20 cellular contexts compared by ENCODE assay signal in the genomic region with DNA sequence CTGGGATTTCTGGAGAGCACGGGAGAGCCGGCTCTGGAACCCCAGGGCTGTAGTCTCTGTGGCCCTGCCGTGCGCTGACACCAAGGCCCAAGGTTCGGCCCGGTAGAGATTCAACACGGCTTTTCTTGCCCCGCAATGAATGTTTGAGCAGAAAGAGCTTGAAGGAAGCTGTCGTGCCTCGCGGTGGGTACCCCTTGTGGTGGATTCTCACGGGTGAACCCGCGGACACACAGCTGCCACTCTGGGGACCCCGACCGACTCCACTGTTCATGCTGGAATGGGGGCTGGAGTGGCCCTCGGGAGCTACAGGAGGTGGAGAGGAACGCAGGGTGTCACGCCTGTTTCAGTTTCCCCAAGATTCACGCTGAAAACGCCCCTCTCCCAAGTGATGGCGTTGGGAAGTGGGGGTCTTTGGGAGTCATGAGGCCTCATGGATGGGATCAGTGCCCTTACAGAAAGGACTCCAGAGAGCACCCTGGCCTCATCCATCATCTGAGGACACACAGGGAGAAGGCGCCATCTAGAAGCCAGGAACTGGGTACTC. TPM values are rescaled to one million over a fixed set of nuclear protein-coding genes. Genes with fewer than 3 reads are reported as not detected.
DNase-seq lines count a peak whose midpoint lies in the region; ATAC-seq and TF ChIP-seq lines count a peak whose summit lies in the region.
"Had no signal": no experiment of that assay in that cellular context is flagged by ENCODE, and none has a peak within 500 bp of the region (broad histone marks: within the 10 kb centered on the region; RNA-seq: fewer than 3 reads in every experiment).

No MANE protein-coding gene starts in this region.

- DNase-seq in SK-N-SH (peak; percentile 27), glutamatergic neuron (peak; percentile 8), sciatic nerve (ENCODE audit: low spot score) (no peak), MCF 10A (ENCODE audit: unreplicated experiment) (no peak), NOMO-1 treated with DMSO at 0.1 percent for 48 hours (lab: John Stamatoyannopoulos, UW; ENCODE audit: unreplicated experiment) (no peak)
- DNase-seq: 8988T; activated CD4-positive, alpha-beta T cell treated with anti-CD3 and anti-CD28 coated beads for 48 hours; GDM1; hippocampal formation; natural killer cell; NCI-H1105 treated with DMSO at 0.1 percent for 48 hours; NCI-H345; OCI-M1; retina; stimulated activated CD4-positive, alpha-beta T cell treated with anti-CD3 and anti-CD28 coated beads, Interleukin-4, amount 100 ng/mL, for 1 hour had no signal

- no peak overlapping the region for H3K4me2 ChIP-seq in SK-N-SH

- no peak overlapping the region for H3K4me3 ChIP-seq in SK-N-SH (ENCODE audit: low read depth in 2 of 2, low read length in 1 of 2)
- H3K4me3 ChIP-seq: dorsolateral prefrontal cortex had no signal

- peaks cover 56% of the 10 kb centered on the region for H3F3A ChIP-seq in SK-N-SH (replicated peaks; ENCODE audit: insufficient read depth)

- H3K36me3 Mint-ChIP-seq in glutamatergic neuron (ENCODE audit: unreplicated experiment) (peaks cover 6% of the 10 kb centered on the region), MCF 10A (ENCODE audit: insufficient read depth, unreplicated experiment) (peaks cover 98% of the 10 kb centered on the region)
- H3K36me3 Mint-ChIP-seq: natural killer cell had no signal

- no peak for TF ChIP-seq EP300 in SK-N-SH (IDR thresholded peaks at IDR 0.05; ENCODE audit: borderline replicate concordance in 1 of 2, low read depth in 1 of 2, low read length in 1 of 2)

- H3K9me3 ChIP-seq in SK-N-SH: no peaks in the 10 kb centered on the region

- H3K27ac ChIP-seq in SK-N-SH (ENCODE audit: low read depth in 2 of 2, low read length in 1 of 2): no peak overlapping the region
- H3K27ac ChIP-seq: dorsolateral prefrontal cortex had no signal

- H3K79me2 ChIP-seq in SK-N-SH (ENCODE audit: insufficient read depth): peaks cover 37% of the 10 kb centered on the region

- H3K9ac ChIP-seq in SK-N-SH: no peak overlapping the region

- no peak for TF ChIP-seq RAD21 in SK-N-SH (IDR thresholded peaks at IDR 0.05; ENCODE audit: low read length)

- H3K27me3 ChIP-seq in SK-N-SH (ENCODE audit: insufficient read depth): no peaks in the 10 kb centered on the region
- H3K27me3 ChIP-seq: dorsolateral prefrontal cortex had no signal

- peaks cover 78% of the 10 kb centered on the region for H4K20me1 ChIP-seq in SK-N-SH (ENCODE audit: insufficient read depth)

- CTCF ChIA-PET in SK-N-SH (lab: Yijun Ruan, JAX) (no interaction called here), MCF 10A (lab: Yijun Ruan, JAX) (no interaction called here)

- H3K27ac Mint-ChIP-seq in glutamatergic neuron (ENCODE audit: unreplicated experiment) (no peak overlapping the region), MCF 10A (ENCODE audit: low read depth, unreplicated experiment) (no peak overlapping the region)
- H3K27ac Mint-ChIP-seq: natural killer cell; T-helper 1 cell treated with Interleukin-12 subunit alpha and Interleukin-12 subunit beta and Interleukin-4 antibody, amounts not matched to agents 30 μg/mL and 1 μg/mL, for 36 hours had no signal

- POLR2A ChIA-PET in SK-N-SH (lab: Yijun Ruan, JAX): no interaction called here
- POLR2A ChIA-PET in MCF 10A (lab: Yijun Ruan, JAX): no interaction called here

- TF ChIP-seq POLR2A in GM19193 (IDR thresholded peaks at IDR 0.05; ENCODE audit: extremely low read depth, insufficient read depth, insufficient read length): peak; percentile 42

- no peak for ATAC-seq in SK-N-SH treated with all-trans-retinoic acid at 6 μM for 48 hours
- ATAC-seq in sciatic nerve: peak; percentile 20
- no peak for ATAC-seq in GM18868 (IDR thresholded peaks at IDR 0.05; ENCODE audit: unreplicated experiment)

- intact Hi-C loops in sciatic nerve (cut with DNase I): no loop called here
- intact Hi-C loops in MCF 10A (cut with micrococcal nuclease): no loop called here

- H3K4me3 Mint-ChIP-seq in glutamatergic neuron (ENCODE audit: unreplicated experiment) (no peak overlapping the region), MCF 10A (ENCODE audit: unreplicated experiment) (no peak overlapping the region)
- H3K4me3 Mint-ChIP-seq: natural killer cell; T-helper 1 cell treated with Interleukin-12 subunit alpha and Interleukin-12 subunit beta and Interleukin-4 antibody, amounts not matched to agents 30 μg/mL and 1 μg/mL, for 36 hours had no signal

- no peak overlapping the region for H2AFZ ChIP-seq in SK-N-SH (ENCODE audit: low read depth)

- H3K4me1 Mint-ChIP-seq in glutamatergic neuron (ENCODE audit: low read depth, unreplicated experiment): peaks cover 4% of the 10 kb centered on the region
- peaks cover 6% of the 10 kb centered on the region for H3K4me1 Mint-ChIP-seq in MCF 10A (ENCODE audit: insufficient read depth, unreplicated experiment)

- no peaks in the 10 kb centered on the region for H3K9me2 ChIP-seq in SK-N-SH

- 95% methylated on average over 14 of the region's 23 CpGs for WGBS in SK-N-SH (ENCODE audit: low lambda C conversion rate)

- no TSS peak for BruUV-seq in MCF 10A (replicated peaks; lab: Mats Ljungman, UMichigan)

- H3K4me1 ChIP-seq in SK-N-SH (ENCODE audit: control insufficient read depth in 1 of 2, insufficient read depth in 2 of 2, low read depth in 1 of 2, low read length in 1 of 2): peaks cover 5 to 7% of the 10 kb centered on the region in 2 experiments; a peak in 2 of 4 replicates

- H3K27me3 Mint-ChIP-seq in glutamatergic neuron (ENCODE audit: unreplicated experiment) (peaks cover 2% of the 10 kb centered on the region), MCF 10A (ENCODE audit: insufficient read depth, unreplicated experiment) (no peaks in the 10 kb centered on the region)

- TF ChIP-seq CTCF in SK-N-SH (IDR thresholded peaks at IDR 0.05) (no peak), glutamatergic neuron (IDR thresholded peaks at IDR 0.05; ENCODE audit: partially characterized antibody, unreplicated experiment) (no peak), MCF 10A (IDR thresholded peaks at IDR 0.05; ENCODE audit: unreplicated experiment) (no peak)

- peaks cover 6% of the 10 kb centered on the region for H3K9me3 Mint-ChIP-seq in glutamatergic neuron (ENCODE audit: unreplicated experiment)
- no peaks in the 10 kb centered on the region for H3K9me3 Mint-ChIP-seq in MCF 10A (ENCODE audit: unreplicated experiment)
- H3K9me3 Mint-ChIP-seq: natural killer cell; T-helper 1 cell treated with Interleukin-12 subunit alpha and Interleukin-12 subunit beta and Interleukin-4 antibody, amounts not matched to agents 30 μg/mL and 1 μg/mL, for 36 hours had no signal

- H3K36me3 ChIP-seq in SK-N-SH (replicated peaks in 1 of 2; ENCODE audit: control insufficient read depth in 1 of 2, insufficient read depth in 2 of 2, low read length in 1 of 2): peaks cover 53 to 57% of the 10 kb centered on the region in 2 experiments

TF ChIP-seq in SK-N-SH, 30 proteins besides CTCF, POLR2A, EP300 and RAD21:
- TF ChIP-seq POLR2AphosphoS5 (IDR thresholded peaks at IDR 0.05; ENCODE audit: low read depth, low read length) (peak; percentile 11; the same call in 1 of the 2 replicates), FOXJ3 (CRISPR knock-in tag; IDR thresholded peaks at IDR 0.05) (no peak), NRF1 (IDR thresholded peaks at IDR 0.05; ENCODE audit: low read depth, low read length) (no peak)
- TF ChIP-seq, protein P1, sequence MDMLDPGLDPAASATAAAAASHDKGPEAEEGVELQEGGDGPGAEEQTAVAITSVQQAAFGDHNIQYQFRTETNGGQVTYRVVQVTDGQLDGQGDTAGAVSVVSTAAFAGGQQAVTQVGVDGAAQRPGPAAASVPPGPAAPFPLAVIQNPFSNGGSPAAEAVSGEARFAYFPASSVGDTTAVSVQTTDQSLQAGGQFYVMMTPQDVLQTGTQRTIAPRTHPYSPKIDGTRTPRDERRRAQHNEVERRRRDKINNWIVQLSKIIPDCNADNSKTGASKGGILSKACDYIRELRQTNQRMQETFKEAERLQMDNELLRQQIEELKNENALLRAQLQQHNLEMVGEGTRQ (IDR thresholded peaks at IDR 0.05; ENCODE audit: borderline replicate concordance, low read depth, low read length): no peak
TF ChIP-seq in SK-N-SH: peak in this region for 1.

TF ChIP-seq in SK-N-SH treated with all-trans-retinoic acid at 6 μM for 48 hours, 23 proteins besides CTCF, POLR2A, EP300 and RAD21 (continues in another document):
- TF ChIP-seq, protein P2, sequence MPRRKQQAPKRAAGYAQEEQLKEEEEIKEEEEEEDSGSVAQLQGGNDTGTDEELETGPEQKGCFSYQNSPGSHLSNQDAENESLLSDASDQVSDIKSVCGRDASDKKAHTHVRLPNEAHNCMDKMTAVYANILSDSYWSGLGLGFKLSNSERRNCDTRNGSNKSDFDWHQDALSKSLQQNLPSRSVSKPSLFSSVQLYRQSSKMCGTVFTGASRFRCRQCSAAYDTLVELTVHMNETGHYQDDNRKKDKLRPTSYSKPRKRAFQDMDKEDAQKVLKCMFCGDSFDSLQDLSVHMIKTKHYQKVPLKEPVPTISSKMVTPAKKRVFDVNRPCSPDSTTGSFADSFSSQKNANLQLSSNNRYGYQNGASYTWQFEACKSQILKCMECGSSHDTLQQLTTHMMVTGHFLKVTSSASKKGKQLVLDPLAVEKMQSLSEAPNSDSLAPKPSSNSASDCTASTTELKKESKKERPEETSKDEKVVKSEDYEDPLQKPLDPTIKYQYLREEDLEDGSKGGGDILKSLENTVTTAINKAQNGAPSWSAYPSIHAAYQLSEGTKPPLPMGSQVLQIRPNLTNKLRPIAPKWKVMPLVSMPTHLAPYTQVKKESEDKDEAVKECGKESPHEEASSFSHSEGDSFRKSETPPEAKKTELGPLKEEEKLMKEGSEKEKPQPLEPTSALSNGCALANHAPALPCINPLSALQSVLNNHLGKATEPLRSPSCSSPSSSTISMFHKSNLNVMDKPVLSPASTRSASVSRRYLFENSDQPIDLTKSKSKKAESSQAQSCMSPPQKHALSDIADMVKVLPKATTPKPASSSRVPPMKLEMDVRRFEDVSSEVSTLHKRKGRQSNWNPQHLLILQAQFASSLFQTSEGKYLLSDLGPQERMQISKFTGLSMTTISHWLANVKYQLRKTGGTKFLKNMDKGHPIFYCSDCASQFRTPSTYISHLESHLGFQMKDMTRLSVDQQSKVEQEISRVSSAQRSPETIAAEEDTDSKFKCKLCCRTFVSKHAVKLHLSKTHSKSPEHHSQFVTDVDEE (CRISPR knock-in tag; IDR thresholded peaks at IDR 0.05): no peak
- no peak for TF ChIP-seq ARNTL (CRISPR knock-in tag; IDR thresholded peaks at IDR 0.05; ENCODE audit: borderline replicate concordance, low read depth)
- no peak for TF ChIP-seq BACH2 (CRISPR knock-in tag; IDR thresholded peaks at IDR 0.05; ENCODE audit: borderline replicate concordance)
- TF ChIP-seq TOX (CRISPR knock-in tag; IDR thresholded peaks at IDR 0.05; ENCODE audit: borderline replicate concordance): no peak

RNA-seq across cellular contexts. Expression of a gene that starts 6.6 kb away (rescaled TPM):
- 819 and 981 TPM in 2 replicates for polyA plus RNA-seq in SK-N-SH (2012; rRNA removed)
- polyA plus RNA-seq in SK-N-SH (2012; cell fraction: cytosol; rRNA removed): 485 and 755 TPM in 2 replicates
- polyA plus RNA-seq in SK-N-SH (2012; cell fraction: nucleus; rRNA removed): 272 and 356 TPM in 2 replicates
- total RNA-seq in glutamatergic neuron (ENCODE audit: unreplicated experiment): 411 TPM
- total RNA-seq in sciatic nerve: 167 TPM
- 319 and 463 TPM in 2 replicates for total RNA-seq in MCF 10A (2022)

RNA-seq across cellular contexts. Expression of a gene that starts 48.7 kb away (rescaled TPM):
- not detected in 2 replicates for polyA plus RNA-seq in SK-N-SH (2012; rRNA removed)
- polyA plus RNA-seq in SK-N-SH (2012; cell fraction: cytosol; rRNA removed): 0.03 TPM in 1 of 2 replicates, not detected in the other
- not detected in 2 replicates for polyA plus RNA-seq in SK-N-SH (2012; cell fraction: nucleus; rRNA removed)
- total RNA-seq in glutamatergic neuron (ENCODE audit: unreplicated experiment): not detected
- 17.5 TPM for total RNA-seq in sciatic nerve
- not detected in 2 replicates for total RNA-seq in MCF 10A (2022)

Comparison
In these comparisons a context has a peak if more than half of its experiments do, and no peak if none do; other contexts are left out.
1. DNase-seq: peak in SK-N-SH (single experiment) and glutamatergic neuron (single experiment); none in sciatic nerve (single experiment), MCF 10A (single experiment) and NOMO-1 treated with DMSO at 0.1 percent for 48 hours (single experiment).
2. RNA of a gene that starts 48.7 kb away (total RNA-seq): 17.5 TPM in sciatic nerve (single experiment); not detected in glutamatergic neuron (single experiment) and not detected in MCF 10A; every median in the first group is over 10 times any median in the second.